1 cellular context compared by ENCODE assay signal in the genomic region with DNA sequence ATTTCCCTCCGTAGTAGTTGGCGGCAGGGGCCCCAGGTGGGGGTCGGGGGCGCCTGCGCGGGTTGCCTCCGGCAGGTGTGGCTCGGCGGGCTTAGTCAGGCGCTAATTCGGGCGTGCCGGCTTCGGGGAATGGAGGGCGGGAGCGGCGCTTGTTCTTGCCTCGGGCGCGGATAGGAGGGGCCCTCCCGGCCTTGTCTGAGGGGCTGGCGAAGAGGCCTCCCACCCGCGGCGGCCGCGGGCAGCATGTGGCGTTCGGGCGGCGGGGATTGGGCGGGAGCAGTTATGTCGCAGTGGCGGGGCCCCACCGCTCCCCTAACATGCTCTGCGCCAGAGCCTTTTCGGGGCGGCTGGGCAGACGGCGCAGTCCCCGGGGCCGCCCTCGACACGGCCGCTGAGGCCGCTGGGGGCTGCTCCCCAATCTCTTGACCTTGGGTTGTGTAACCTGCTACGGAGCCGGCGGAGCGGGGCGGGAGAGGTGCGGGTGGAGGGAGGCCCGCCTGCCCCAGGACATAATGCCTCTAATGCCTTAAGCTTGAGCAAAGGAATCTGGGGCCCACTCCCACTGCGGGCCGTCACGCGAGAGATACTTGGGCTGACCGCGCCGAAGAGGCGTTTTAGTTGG.
TF ChIP-seq lines count a peak whose summit lies in the region.

No MANE protein-coding gene starts in this region.

TF ChIP-seq in Ishikawa, 13 proteins besides CTCF, POLR2A, EP300 and RAD21 (continued from another document):
- TF ChIP-seq, protein P1, sequence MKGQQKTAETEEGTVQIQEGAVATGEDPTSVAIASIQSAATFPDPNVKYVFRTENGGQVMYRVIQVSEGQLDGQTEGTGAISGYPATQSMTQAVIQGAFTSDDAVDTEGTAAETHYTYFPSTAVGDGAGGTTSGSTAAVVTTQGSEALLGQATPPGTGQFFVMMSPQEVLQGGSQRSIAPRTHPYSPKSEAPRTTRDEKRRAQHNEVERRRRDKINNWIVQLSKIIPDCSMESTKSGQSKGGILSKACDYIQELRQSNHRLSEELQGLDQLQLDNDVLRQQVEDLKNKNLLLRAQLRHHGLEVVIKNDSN (IDR thresholded peaks at IDR 0.05): no peak
- TF ChIP-seq NFIC (IDR thresholded peaks at IDR 0.05): no peak
- TF ChIP-seq CREB1 (IDR thresholded peaks at IDR 0.05; ENCODE audit: low read depth): no peak
- no peak for TF ChIP-seq YY1 (IDR thresholded peaks at IDR 0.05; ENCODE audit: low read depth)
- TF ChIP-seq TCF12 (IDR thresholded peaks at IDR 0.05; ENCODE audit: low read depth): 0 out of 2 replicates have a peak, but pooled peaks have one; percentile 13
- no peak; the same call in 1 of the 2 replicates for TF ChIP-seq TAF1 (IDR thresholded peaks at IDR 0.05; ENCODE audit: low read depth)
TF ChIP-seq in Ishikawa: peak in this region for 5.
